In the genomic region with DNA sequence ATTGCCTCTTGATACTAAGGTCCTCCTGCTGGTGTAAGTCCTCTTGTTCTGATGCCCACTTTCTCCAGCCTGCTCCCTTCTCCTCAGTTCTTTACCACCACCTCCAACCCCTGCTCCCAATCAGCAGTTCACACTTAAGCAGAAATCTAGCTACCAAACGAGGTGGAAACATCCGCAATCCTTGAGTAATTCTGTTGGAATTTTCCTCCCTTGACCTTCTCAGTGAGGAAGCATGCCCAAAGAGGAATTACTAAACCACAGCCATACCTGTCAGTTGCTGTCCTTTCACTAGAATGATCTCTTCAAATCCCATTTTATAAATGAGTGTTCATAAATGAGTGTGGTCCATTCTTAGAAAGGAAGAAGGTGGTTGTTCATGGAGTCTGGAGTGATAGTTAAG, we compare ENCODE assay signal across 1 cellular context.
TF ChIP-seq lines count a peak whose summit lies in the region.

No MANE protein-coding gene starts in this region.

TF ChIP-seq in IMR-90, 13 proteins besides CTCF, POLR2A, EP300 and RAD21:
- TF ChIP-seq SMC3 (IDR thresholded peaks at IDR 0.05; ENCODE audit: low read depth, low read length) (no peak), MAZ (IDR thresholded peaks at IDR 0.05; ENCODE audit: borderline replicate concordance, low read depth, low read length) (no peak), FOS (IDR thresholded peaks at IDR 0.05; ENCODE audit: low read depth, low read length) (no peak), RFX5 (IDR thresholded peaks at IDR 0.05; ENCODE audit: low read depth, low read length) (no peak), MAFK (IDR thresholded peaks at IDR 0.05; ENCODE audit: low read depth, low read length) (no peak), RCOR1 (IDR thresholded peaks at IDR 0.05; ENCODE audit: insufficient replicate concordance, low read length) (no peak), CHD1 (IDR thresholded peaks at IDR 0.05; ENCODE audit: low read depth, low read length) (no peak), USF2 (IDR thresholded peaks at IDR 0.05; ENCODE audit: low read depth, low read length) (no peak), BHLHE40 (IDR thresholded peaks at IDR 0.05; ENCODE audit: low read depth, low read length) (no peak)
- TF ChIP-seq, protein P1, sequence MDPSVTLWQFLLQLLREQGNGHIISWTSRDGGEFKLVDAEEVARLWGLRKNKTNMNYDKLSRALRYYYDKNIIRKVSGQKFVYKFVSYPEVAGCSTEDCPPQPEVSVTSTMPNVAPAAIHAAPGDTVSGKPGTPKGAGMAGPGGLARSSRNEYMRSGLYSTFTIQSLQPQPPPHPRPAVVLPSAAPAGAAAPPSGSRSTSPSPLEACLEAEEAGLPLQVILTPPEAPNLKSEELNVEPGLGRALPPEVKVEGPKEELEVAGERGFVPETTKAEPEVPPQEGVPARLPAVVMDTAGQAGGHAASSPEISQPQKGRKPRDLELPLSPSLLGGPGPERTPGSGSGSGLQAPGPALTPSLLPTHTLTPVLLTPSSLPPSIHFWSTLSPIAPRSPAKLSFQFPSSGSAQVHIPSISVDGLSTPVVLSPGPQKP (IDR thresholded peaks at IDR 0.05; ENCODE audit: borderline replicate concordance, low read depth, low read length), result no peak
TF ChIP-seq in IMR-90: peak in this region for 0.
